ENCODE assay signal across 1 cellular context in genomic region chr9:93139365-93140182, GRCh38.
A peak's percentile ranks its signal among the peaks of the same experiment; 100 is the strongest.
TF ChIP-seq lines count a peak whose summit lies in the region.

No MANE protein-coding gene starts in this region.

TF ChIP-seq in GM12878, 131 proteins besides CTCF, POLR2A, EP300 and RAD21:
- no peak for TF ChIP-seq CBX5 (IDR thresholded peaks at IDR 0.05; ENCODE audit: low read depth)
- TF ChIP-seq RUNX3 (IDR thresholded peaks at IDR 0.05; ENCODE audit: low read length), result 0 out of 2 replicates have a peak, but pooled peaks have one; percentile 5
